Comparison of ENCODE assay signal across 9 cellular contexts in the genomic region with DNA sequence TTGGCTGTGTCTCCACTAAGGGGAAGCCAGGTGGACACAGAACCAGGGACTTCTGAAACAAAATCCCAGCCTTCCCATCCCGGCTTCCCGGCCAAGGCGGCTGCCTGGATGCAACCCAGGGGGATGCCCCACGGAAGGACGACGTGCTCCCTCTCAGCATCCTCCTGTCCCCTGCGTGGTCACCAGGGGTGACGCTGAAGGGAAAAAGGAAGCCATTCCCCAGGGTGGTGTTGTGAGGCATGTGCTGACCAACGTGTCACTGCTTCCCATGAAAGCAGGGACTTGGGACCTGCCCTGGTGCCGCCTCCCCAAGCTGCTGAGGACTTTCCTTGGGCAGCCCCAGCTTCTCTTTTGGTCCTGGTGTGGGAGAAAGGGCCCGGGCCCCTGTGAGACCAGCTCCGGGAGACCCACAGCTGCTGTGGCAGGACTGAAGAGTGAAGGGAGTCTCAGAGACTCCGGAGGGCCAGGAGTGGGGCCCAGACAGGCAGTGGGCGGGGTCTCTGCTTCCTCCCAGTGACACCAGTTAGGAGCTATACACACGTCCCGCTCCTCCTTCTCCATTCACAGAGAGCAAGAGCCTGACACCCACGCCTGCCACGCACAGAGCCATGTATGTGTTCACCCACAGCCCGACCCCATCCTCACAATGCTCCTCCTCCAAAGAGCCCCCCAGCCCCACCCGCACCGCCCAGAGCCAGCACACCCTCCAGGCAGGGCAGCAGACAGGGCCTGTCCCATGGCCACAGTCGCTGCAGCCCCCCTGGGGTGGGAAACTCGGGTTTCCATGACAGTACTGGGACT.
DNase-seq lines count a peak whose midpoint lies in the region; ATAC-seq and TF ChIP-seq lines count a peak whose summit lies in the region.
"Had no signal": no experiment of that assay in that cellular context is flagged by ENCODE, and none has a peak within 500 bp of the region (broad histone marks: within the 10 kb centered on the region; RNA-seq: fewer than 3 reads in every experiment).

No MANE protein-coding gene starts in this region.

- H3K4me1 ChIP-seq in BLaER1 (peaks cover 71% of the 10 kb centered on the region), MM.1S (ENCODE audit: low read length) (0 out of 2 replicates have a peak, but pooled peaks cover 5% of the 10 kb centered on the region)

- H3K36me3 ChIP-seq in BLaER1: no peaks in the 10 kb centered on the region; the same call in 1 of the 2 replicates
- H3K36me3 ChIP-seq in MM.1S (replicated peaks; ENCODE audit: insufficient read depth, low read length): no peaks in the 10 kb centered on the region

- ATAC-seq in natural killer cell treated with Interleukin-12 subunit alpha and Interleukin-12 subunit beta and Interleukin-15 and Interleukin-18, amount 100 ng/mL, for 72 hours: no peak
- ATAC-seq in HG03571 (IDR thresholded peaks at IDR 0.05; ENCODE audit: unreplicated experiment): no peak

- H3K4me3 Mint-ChIP-seq in natural killer cell treated with Interleukin-12 subunit alpha and Interleukin-12 subunit beta and Interleukin-15 and Interleukin-18, amount 100 ng/mL, for 72 hours: peak overlapping the region; percentile 62

- H3F3A ChIP-seq in MM.1S (ENCODE audit: insufficient read depth, low read length): no peaks in the 10 kb centered on the region; the same call in 1 of the 2 replicates

- no peak overlapping the region for H3K27ac Mint-ChIP-seq in natural killer cell treated with Interleukin-12 subunit alpha and Interleukin-12 subunit beta and Interleukin-15 and Interleukin-18, amount 100 ng/mL, for 72 hours

- peaks cover 0 to 9% of the 10 kb centered on the region in 2 donors for H3K4me1 Mint-ChIP-seq in natural killer cell treated with Interleukin-12 subunit alpha and Interleukin-12 subunit beta and Interleukin-15 and Interleukin-18, amount 100 ng/mL, for 72 hours (ENCODE audit: low read depth in 2 of 2)

- H3K4me2 ChIP-seq in BLaER1: peak overlapping the region; percentile 95
- no peak overlapping the region for H3K4me2 ChIP-seq in MM.1S (ENCODE audit: low read depth, low read length)

- no peak for TF ChIP-seq CTCF in MM.1S (IDR thresholded peaks at IDR 0.05; ENCODE audit: low read length)

- H2AFZ ChIP-seq in MM.1S (ENCODE audit: low read length): no peak overlapping the region

- H3K9me3 ChIP-seq in BLaER1 (peaks cover 26% of the 10 kb centered on the region), MM.1S (replicated peaks; ENCODE audit: insufficient read depth, low read length) (no peaks in the 10 kb centered on the region)

- H3K9me3 Mint-ChIP-seq in natural killer cell treated with Interleukin-12 subunit alpha and Interleukin-12 subunit beta and Interleukin-15 and Interleukin-18, amount 100 ng/mL, for 72 hours: no peaks in the 10 kb centered on the region

- H4K20me1 ChIP-seq in BLaER1: peaks cover 22% of the 10 kb centered on the region
- no peaks in the 10 kb centered on the region for H4K20me1 ChIP-seq in MM.1S (ENCODE audit: insufficient read depth, low read length)

- H3K79me2 ChIP-seq in MM.1S (ENCODE audit: low read length): no peaks in the 10 kb centered on the region

- H3K9me2 ChIP-seq in MM.1S (replicated peaks; ENCODE audit: insufficient read depth, low read length): no peaks in the 10 kb centered on the region

- DNase-seq in Kasumi-1 (lab: John Stamatoyannopoulos, UW) (peak; percentile 46 to 60), dermis microvascular lymphatic vessel endothelial cell (ENCODE audit: low read depth in 2 of 2) (peak; percentile 58 to 70), MM.1S (no peak), SW480 (ENCODE audit: low spot score) (no peak), NCI-H2171 treated with DMSO at 0.1 percent for 48 hours (lab: John Stamatoyannopoulos, UW) (no peak)
- no peak for DNase-seq in natural killer cell treated with Interleukin-12 subunit alpha and Interleukin-12 subunit beta and Interleukin-15 and Interleukin-18, amount 100 ng/mL, for 72 hours (ENCODE audit: low spot score)
- DNase-seq: activated gamma-delta T cell treated with Interleukin-2 at 50 U/mL for 16 hours had no signal

- H3K9ac ChIP-seq in BLaER1 (0 out of 2 replicates have a peak overlapping the region, but pooled peaks have one; percentile 63), MM.1S (ENCODE audit: low read length) (no peak overlapping the region)

- H3K36me3 Mint-ChIP-seq in natural killer cell treated with Interleukin-12 subunit alpha and Interleukin-12 subunit beta and Interleukin-15 and Interleukin-18, amount 100 ng/mL, for 72 hours: peaks cover 10% of the 10 kb centered on the region

- H3K4me3 ChIP-seq in BLaER1 (peak overlapping the region; percentile 70), MM.1S (ENCODE audit: low read length) (no peak overlapping the region)

- H3K27me3 Mint-ChIP-seq in natural killer cell treated with Interleukin-12 subunit alpha and Interleukin-12 subunit beta and Interleukin-15 and Interleukin-18, amount 100 ng/mL, for 72 hours: peaks cover 27 to 34% of the 10 kb centered on the region in 2 donors

- H3K27ac ChIP-seq in BLaER1: no peak overlapping the region
- H3K27ac ChIP-seq in MM.1S (ENCODE audit: low read length): no peak overlapping the region

- peaks cover 45% of the 10 kb centered on the region for H3K27me3 ChIP-seq in BLaER1
- peaks cover 7% of the 10 kb centered on the region for H3K27me3 ChIP-seq in MM.1S (replicated peaks; ENCODE audit: insufficient read depth, low read length)

Comparison
In these comparisons a context has a peak if more than half of its experiments do, and no peak if none do; other contexts are left out.
1. DNase-seq: peak in Kasumi-1 (2 of 2) and dermis microvascular lymphatic vessel endothelial cell (2 of 2); none in natural killer cell treated with Interleukin-12 subunit alpha and Interleukin-12 subunit beta and Interleukin-15 and Interleukin-18, amount 100 ng/mL, for 72 hours (single experiment), MM.1S (single experiment), SW480 (single experiment) and NCI-H2171 treated with DMSO at 0.1 percent for 48 hours (single experiment).